ENCODE assay signal across 29 cellular contexts in genomic region chr18:22040527-22040926, GRCh38.
"Had no signal": no experiment of that assay in that cellular context is flagged by ENCODE, and none has a peak within 500 bp of the region (broad histone marks: within the 10 kb centered on the region; RNA-seq: fewer than 3 reads in every experiment).

No MANE protein-coding gene starts in this region.

- H3K27ac Mint-ChIP-seq: activated CD8-positive, alpha-beta T cell treated with anti-CD3 and anti-CD28 coated beads, Interleukin-2, amount 10 ng/mL, durations not matched to agents 7 days and 5 days; activated naive CD4-positive, alpha-beta T cell treated with anti-CD3 and anti-CD28 coated beads, Interleukin-2, amount 50 U/mL, for 72 hours; activated naive CD8-positive, alpha-beta T cell treated with anti-CD3 and anti-CD28 coated beads, Interleukin-2, amount 50 U/mL, for 24 hours; activated T-cell treated with anti-CD3 and anti-CD28 coated beads, Interleukin-2, amount 50 U/mL, for 24 hours; activated T-helper 1 cell treated with anti-CD3 and anti-CD28 coated beads, Interleukin-12 subunit alpha, Interleukin-12 subunit beta, Interleukin-2, Interleukin-4 antibody, amounts not matched to agents 30 ng/mL and 10 ng/mL and 1 ng/mL, durations not matched to agents 14 hours and 24 hours and 36 hours had no signal

- H3K4me3 ChIP-seq: ascending aorta, body of pancreas, SJCRH30 had no signal

- ATAC-seq: activated CD8-positive, alpha-beta T cell treated with anti-CD3 and anti-CD28 coated beads, Interleukin-2, amount 10 ng/mL, durations not matched to agents 7 days and 5 days; activated naive CD4-positive, alpha-beta T cell treated with anti-CD3 and anti-CD28 coated beads, Interleukin-2, amount 50 U/mL, for 72 hours; activated naive CD8-positive, alpha-beta T cell treated with anti-CD3 and anti-CD28 coated beads, Interleukin-2, amount 50 U/mL, for 24 hours; body of pancreas; Panc1 had no signal

- H3K27me3 ChIP-seq: ascending aorta, body of pancreas, SJCRH30 had no signal

- H3K9me3 Mint-ChIP-seq: activated naive CD4-positive, alpha-beta T cell treated with anti-CD3 and anti-CD28 coated beads, Interleukin-2, amount 50 U/mL, for 72 hours; activated naive CD8-positive, alpha-beta T cell treated with anti-CD3 and anti-CD28 coated beads, Interleukin-2, amount 50 U/mL, for 24 hours; activated T-cell treated with anti-CD3 and anti-CD28 coated beads, Interleukin-2, amount 50 U/mL, for 24 hours; activated T-helper 1 cell treated with anti-CD3 and anti-CD28 coated beads, Interleukin-12 subunit alpha, Interleukin-12 subunit beta, Interleukin-2, Interleukin-4 antibody, amounts not matched to agents 30 ng/mL and 10 ng/mL and 1 ng/mL, durations not matched to agents 14 hours and 24 hours and 36 hours had no signal

- H3K4me3 Mint-ChIP-seq: activated CD8-positive, alpha-beta T cell treated with anti-CD3 and anti-CD28 coated beads, Interleukin-2, amount 10 ng/mL, durations not matched to agents 7 days and 5 days; activated naive CD8-positive, alpha-beta T cell treated with anti-CD3 and anti-CD28 coated beads, Interleukin-2, amount 50 U/mL, for 24 hours; activated T-cell treated with anti-CD3 and anti-CD28 coated beads, Interleukin-2, amount 50 U/mL, for 24 hours; activated T-helper 1 cell treated with anti-CD3 and anti-CD28 coated beads, Interleukin-12 subunit alpha, Interleukin-12 subunit beta, Interleukin-2, Interleukin-4 antibody, amounts not matched to agents 30 ng/mL and 10 ng/mL and 1 ng/mL, durations not matched to agents 14 hours and 24 hours and 36 hours had no signal

- H3K4me1 ChIP-seq: ascending aorta, SJCRH30 had no signal

- H3K36me3 ChIP-seq: ascending aorta, SJCRH30, WERI-Rb-1 had no signal

- DNase-seq: activated CD4-positive, alpha-beta T cell treated with anti-CD3 and anti-CD28 coated beads for 4 hours; activated CD8-positive, alpha-beta T cell treated with anti-CD3 and anti-CD28 coated beads, Interleukin-2, amount 10 ng/mL, durations not matched to agents 7 days and 5 days; activated effector memory CD4-positive, alpha-beta T cell treated with Interleukin-2 at 50 U/mL for 16 hours; activated naive CD4-positive, alpha-beta T cell treated with Interleukin-2 at 50 U/mL for 16 hours; activated naive CD8-positive, alpha-beta T cell treated with anti-CD3 and anti-CD28 coated beads, Interleukin-2, amount 50 U/mL, for 24 hours; activated T-cell treated with anti-CD3 and anti-CD28 coated beads, Interleukin-2, amount 50 U/mL, for 24 hours; amniotic stem cell; body of pancreas; central memory CD4-positive, alpha-beta T cell; MM.1S; NCI-H1105; NCI-H1436; NCI-H1694 treated with DMSO at 0.1 percent for 48 hours; NCI-H2029 treated with DMSO at 0.1 percent for 48 hours; NCI-H345; NCI-H510A; NCI-H69; NK-92 treated with Interleukin-12 subunit alpha and Interleukin-12 subunit beta, amount 100 ng/mL, for 24 hours; OCI-M1; Right ventricle myocardium superior; SJCRH30; SK-N-SH; T-helper 1 cell; WERI-Rb-1 had no signal

- H3K27me3 Mint-ChIP-seq: activated T-cell treated with anti-CD3 and anti-CD28 coated beads, Interleukin-2, amount 50 U/mL, for 24 hours had no signal

- H3K9me3 ChIP-seq: ascending aorta, body of pancreas, SJCRH30, SK-N-SH had no signal

- H3K4me1 Mint-ChIP-seq: activated naive CD8-positive, alpha-beta T cell treated with anti-CD3 and anti-CD28 coated beads, Interleukin-2, amount 50 U/mL, for 24 hours had no signal

- H3K27ac ChIP-seq: ascending aorta, body of pancreas, RWPE1, SJCRH30, WERI-Rb-1 had no signal

- H3K36me3 Mint-ChIP-seq: activated naive CD4-positive, alpha-beta T cell treated with anti-CD3 and anti-CD28 coated beads, Interleukin-2, amount 50 U/mL, for 72 hours had no signal
